19 cellular contexts compared by ENCODE assay signal in genomic region chr5:116271432-116271831, GRCh38.
A peak's percentile ranks its signal among the peaks of the same experiment; 100 is the strongest.
DNase-seq lines count a peak whose midpoint lies in the region; ATAC-seq and TF ChIP-seq lines count a peak whose summit lies in the region.
"Had no signal": no experiment of that assay in that cellular context is flagged by ENCODE, and none has a peak within 500 bp of the region (broad histone marks: within the 10 kb centered on the region; RNA-seq: fewer than 3 reads in every experiment).

No MANE protein-coding gene starts in this region.

- H3K4me3 Mint-ChIP-seq in activated T-cell treated with anti-CD3 and anti-CD28 coated beads, Interleukin-2, amount 50 U/mL, for 24 hours = no peak overlapping the region
- H3K4me3 Mint-ChIP-seq: naive thymus-derived CD4-positive, alpha-beta T cell had no signal

- H3F3A ChIP-seq in GM23248 (ENCODE audit: insufficient read depth) = no peaks in the 10 kb centered on the region
- H3F3A ChIP-seq in PC-3 (ENCODE audit: low read length, unreplicated experiment) = no peaks in the 10 kb centered on the region

- intact Hi-C loops in A673 (cut with micrococcal nuclease; ENCODE audit: unreplicated experiment) (no loop called here), PC-3 (cut with micrococcal nuclease) (no loop called here)

- H3K9ac ChIP-seq in GM23248 (no peak overlapping the region), PC-3 (ENCODE audit: low read length) (no peak overlapping the region)
- H3K9ac ChIP-seq: SK-N-SH had no signal

- H3K36me3 ChIP-seq in A673 (ENCODE audit: insufficient read depth, low read length, poor library complexity, severe bottlenecking) = no peaks in the 10 kb centered on the region
- H3K36me3 ChIP-seq in GM23248 (ENCODE audit: low read depth) = no peaks in the 10 kb centered on the region
- no peaks in the 10 kb centered on the region for H3K36me3 ChIP-seq in PC-3 (ENCODE audit: low read depth, low read length)
- H3K36me3 ChIP-seq: esophagus muscularis mucosa had no signal

- in situ Hi-C loops in GM23248 (cut with MboI) = no loop called here

- POLR2A ChIA-PET in A673 (lab: Charles Lee; ENCODE audit: low non-redundant PET) (no interaction called here), PC-3 (lab: Charles Lee; ENCODE audit: unreplicated experiment) (no interaction called here)

- H3K4me2 ChIP-seq in GM23248 (ENCODE audit: unreplicated experiment) = no peak overlapping the region
- no peak overlapping the region for H3K4me2 ChIP-seq in PC-3 (ENCODE audit: low read length)
- H3K4me2 ChIP-seq: SK-N-SH had no signal

- H4K20me1 ChIP-seq in GM23248 (ENCODE audit: insufficient read depth) (no peaks in the 10 kb centered on the region), PC-3 (ENCODE audit: low read length) (no peaks in the 10 kb centered on the region)

- H3K9me2 ChIP-seq in GM23248 (ENCODE audit: insufficient read depth) = no peaks in the 10 kb centered on the region
- H3K9me2 ChIP-seq in PC-3 (replicated peaks; ENCODE audit: low read length) = no peaks in the 10 kb centered on the region
- H3K9me2 ChIP-seq: SK-N-SH had no signal

- H3K9me3 ChIP-seq in A673 (ENCODE audit: low read depth, low read length, poor library complexity, severe bottlenecking) = peaks cover under 1% of the 10 kb centered on the region
- H3K9me3 ChIP-seq in GM23248 (ENCODE audit: low read depth) = no peaks in the 10 kb centered on the region
- no peaks in the 10 kb centered on the region for H3K9me3 ChIP-seq in PC-3 (ENCODE audit: low read length)
- H3K9me3 ChIP-seq: SK-N-SH had no signal

- no peaks in the 10 kb centered on the region for H3K27me3 Mint-ChIP-seq in activated T-cell treated with anti-CD3 and anti-CD28 coated beads, Interleukin-2, amount 50 U/mL, for 24 hours
- H3K27me3 Mint-ChIP-seq: naive thymus-derived CD4-positive, alpha-beta T cell had no signal

- ATAC-seq in PC-3 = no peak
- ATAC-seq in GM21723 (IDR thresholded peaks at IDR 0.05; ENCODE audit: unreplicated experiment) = no peak
- ATAC-seq: naive thymus-derived CD4-positive, alpha-beta T cell had no signal

- BruUV-seq in A673 (replicated peaks; lab: Mats Ljungman, UMichigan) (no TSS peak), PC-3 (replicated peaks; lab: Mats Ljungman, UMichigan) (no TSS peak)

- no peak overlapping the region for H2AFZ ChIP-seq in GM23248
- H2AFZ ChIP-seq in PC-3 (ENCODE audit: low read length) = no peak overlapping the region

- H3K79me2 ChIP-seq in GM23248 (ENCODE audit: insufficient read depth) = no peaks in the 10 kb centered on the region
- H3K79me2 ChIP-seq in PC-3 (ENCODE audit: low read length) = no peaks in the 10 kb centered on the region

- H3K4me1 Mint-ChIP-seq in activated T-cell treated with anti-CD3 and anti-CD28 coated beads, Interleukin-2, amount 50 U/mL, for 24 hours (ENCODE audit: low read depth) = no peaks in the 10 kb centered on the region
- H3K4me1 Mint-ChIP-seq: naive thymus-derived CD4-positive, alpha-beta T cell had no signal

- DNase-seq in A673 (ENCODE audit: low spot score) = peak; percentile 11
- peak; percentile 2 for DNase-seq in GM23248
- DNase-seq in PC-3 = peak; percentile 10
- DNase-seq in fibroblast of the aortic adventitia (ENCODE audit: low read depth) = peak; percentile 22
- no peak for DNase-seq in activated T-cell treated with anti-CD3 and anti-CD28 coated beads, Interleukin-2, amount 50 U/mL, for 24 hours
- no peak for DNase-seq in KG1 (lab: John Stamatoyannopoulos, UW)
- no peak for DNase-seq in NCI-H748 treated with DMSO at 0.1 percent for 48 hours (lab: John Stamatoyannopoulos, UW)
- DNase-seq: anterior cingulate cortex; COR-L47; dermis blood vessel endothelial cell; GOT3; KBM-7; naive thymus-derived CD4-positive, alpha-beta T cell; NCI-H146; NCI-H446 treated with DMSO at 0.1 percent for 48 hours; SK-N-SH; stimulated activated CD4-positive, alpha-beta T cell treated with anti-CD3 and anti-CD28 coated beads, Interleukin-2, amount 100 ng/mL, for 24 hours had no signal

- peaks cover 39% of the 10 kb centered on the region for H3K36me3 Mint-ChIP-seq in activated T-cell treated with anti-CD3 and anti-CD28 coated beads, Interleukin-2, amount 50 U/mL, for 24 hours (ENCODE audit: low read depth)

- H3K4me1 ChIP-seq in A673 (ENCODE audit: insufficient read depth, low read length, poor library complexity, severe bottlenecking) (no peaks in the 10 kb centered on the region), GM23248 (ENCODE audit: insufficient read depth) (no peaks in the 10 kb centered on the region), PC-3 (ENCODE audit: insufficient read depth, low read length) (peaks cover 18% of the 10 kb centered on the region)

- H3K4me3 ChIP-seq in A673 (ENCODE audit: low read depth, low read length, poor library complexity, severe bottlenecking) = no peak overlapping the region
- H3K4me3 ChIP-seq in GM23248 = no peak overlapping the region
- H3K4me3 ChIP-seq in PC-3 (ENCODE audit: low read length) = no peak overlapping the region
- H3K4me3 ChIP-seq in fibroblast of the aortic adventitia (ENCODE audit: low read depth, low read length) = no peak overlapping the region
- H3K4me3 ChIP-seq: esophagus muscularis mucosa had no signal

- TF ChIP-seq CTCF in A673 (conservative IDR thresholded peaks at IDR 0.05; ENCODE audit: low read depth, low read length) (no peak), PC-3 (conservative IDR thresholded peaks at IDR 0.05; ENCODE audit: low read depth, low read length) (no peak), fibroblast of the aortic adventitia (IDR thresholded peaks at IDR 0.05; ENCODE audit: insufficient read depth, low read length) (no peak)

- no peak overlapping the region for H3K27ac Mint-ChIP-seq in activated T-cell treated with anti-CD3 and anti-CD28 coated beads, Interleukin-2, amount 50 U/mL, for 24 hours
- H3K27ac Mint-ChIP-seq: naive thymus-derived CD4-positive, alpha-beta T cell had no signal

- H3K27ac ChIP-seq in A673 (ENCODE audit: low read depth, low read length, poor library complexity, severe bottlenecking) = no peak overlapping the region
- no peak overlapping the region for H3K27ac ChIP-seq in GM23248
- H3K27ac ChIP-seq in PC-3 (ENCODE audit: low read length) = no peak overlapping the region
- H3K27ac ChIP-seq: esophagus muscularis mucosa had no signal

- H3K9me3 Mint-ChIP-seq in activated T-cell treated with anti-CD3 and anti-CD28 coated beads, Interleukin-2, amount 50 U/mL, for 24 hours = peaks cover 18% of the 10 kb centered on the region

- CTCF ChIA-PET in A673 (lab: Charles Lee) (no interaction called here), PC-3 (lab: Charles Lee) (no interaction called here)

- WGBS in GM23248 (ENCODE audit: low coverage in 1 of 2, low lambda C conversion rate in 2 of 2, missing lambda C conversion rate in 2 of 2), 2 experiments = 92 to 96% methylated on average over 1 of the region's 1 CpG

- H3K27me3 ChIP-seq in A673 (replicated peaks; ENCODE audit: insufficient read depth, low read depth, low read length, poor library complexity) (no peaks in the 10 kb centered on the region), GM23248 (replicated peaks; ENCODE audit: insufficient read depth) (no peaks in the 10 kb centered on the region), PC-3 (ENCODE audit: low read length) (no peaks in the 10 kb centered on the region)
- H3K27me3 ChIP-seq: esophagus muscularis mucosa had no signal

Comparison
In these comparisons a context has a peak if more than half of its experiments do, and no peak if none do; other contexts are left out.
1. DNase-seq: peak in A673 (single experiment), GM23248 (single experiment), PC-3 (single experiment) and fibroblast of the aortic adventitia (single experiment); none in activated T-cell treated with anti-CD3 and anti-CD28 coated beads, Interleukin-2, amount 50 U/mL, for 24 hours (single experiment), KG1 (single experiment) and NCI-H748 treated with DMSO at 0.1 percent for 48 hours (single experiment).